In genomic region chr15:95981209-95981608, GRCh38 we compare ENCODE assay signal across 40 cellular contexts.
"Had no signal": no experiment of that assay in that cellular context is flagged by ENCODE, and none has a peak within 500 bp of the region (broad histone marks: within the 10 kb centered on the region; RNA-seq: fewer than 3 reads in every experiment).

No MANE protein-coding gene starts in this region.

- H3K4me1 Mint-ChIP-seq: activated naive CD4-positive, alpha-beta T cell treated with anti-CD3 and anti-CD28 coated beads, Interleukin-2, amount 10 ng/mL, durations not matched to agents 7 days and 5 days; activated naive CD4-positive, alpha-beta T cell treated with anti-CD3 and anti-CD28 coated beads, Interleukin-2, amount 50 U/mL, for 24 hours; activated naive CD8-positive, alpha-beta T cell treated with anti-CD3 and anti-CD28 coated beads for 36 hours; activated naive CD8-positive, alpha-beta T cell treated with anti-CD3 and anti-CD28 coated beads, Interleukin-2, amount 10 ng/mL, durations not matched to agents 7 days and 5 days; activated naive CD8-positive, alpha-beta T cell treated with anti-CD3 and anti-CD28 coated beads, Interleukin-2, amount 50 U/mL, for 24 hours; activated T-helper 17 cell treated with anti-CD3 and anti-CD28 coated beads, Interleukin-2, amount 50 U/mL, for 72 hours; brain; central memory CD8-positive, alpha-beta T cell had no signal

- DNase-seq: activated effector memory CD4-positive, alpha-beta T cell treated with anti-CD3 and anti-CD28 coated beads, Interleukin-2, amount 50 U/mL, for 16 hours; activated effector memory CD4-positive, alpha-beta T cell treated with Interleukin-2 at 50 U/mL for 16 hours; activated gamma-delta T cell; activated gamma-delta T cell treated with Interleukin-2 at 50 U/mL for 16 hours; activated naive CD4-positive, alpha-beta T cell; activated naive CD4-positive, alpha-beta T cell treated with anti-CD3 and anti-CD28 coated beads for 36 hours; activated naive CD4-positive, alpha-beta T cell treated with anti-CD3 and anti-CD28 coated beads, Interleukin-2, amount 10 ng/mL, durations not matched to agents 7 days and 5 days; activated naive CD4-positive, alpha-beta T cell treated with anti-CD3 and anti-CD28 coated beads, Interleukin-2, amount 50 U/mL, for 16 hours; activated naive CD4-positive, alpha-beta T cell treated with Interleukin-2 at 50 U/mL for 16 hours; activated naive CD8-positive, alpha-beta T cell treated with anti-CD3 and anti-CD28 coated beads for 36 hours; activated naive CD8-positive, alpha-beta T cell treated with anti-CD3 and anti-CD28 coated beads, Interleukin-2, amount 10 ng/mL, durations not matched to agents 7 days and 5 days; activated naive CD8-positive, alpha-beta T cell treated with anti-CD3 and anti-CD28 coated beads, Interleukin-2, amount 50 U/mL, for 24 hours; activated T-cell treated with anti-CD3 and anti-CD28 coated beads, Interleukin-2, amount 50 U/mL, for 1 hour; activated T-cell treated with anti-CD3 and anti-CD28 coated beads, Interleukin-2, amount 50 U/mL, for 24 hours; activated T-cell treated with anti-CD3 and anti-CD28 coated beads, Interleukin-2, amount 50 U/mL, for 4 hours; activated T-cell treated with anti-CD3 and anti-CD28 coated beads, Interleukin-2, amount 50 U/mL, for 48 hours; activated T-cell treated with anti-CD3 and anti-CD28 coated beads, Interleukin-2, amount 50 U/mL, for 72 hours; adrenal gland; amniotic stem cell; amygdala; anterior cingulate cortex; aorta; body of pancreas; brain microvascular endothelial cell; caudate nucleus; central memory CD4-positive, alpha-beta T cell; cerebellar nuclear complex had no signal

- H3K4me3 ChIP-seq: adrenal gland, ascending aorta, body of pancreas, breast epithelium, cardiac muscle cell had no signal

- FAIRE-seq: astrocyte, bronchial epithelial cell had no signal

- H3K27ac ChIP-seq: adrenal gland, ascending aorta, body of pancreas, brain microvascular endothelial cell, breast epithelium, cardiac muscle cell had no signal

- H3K27me3 Mint-ChIP-seq: activated naive CD4-positive, alpha-beta T cell treated with anti-CD3 and anti-CD28 coated beads, Interleukin-2, amount 50 U/mL, for 24 hours; activated T-helper 17 cell treated with anti-CD3 and anti-CD28 coated beads, Interleukin-2, amount 50 U/mL, for 72 hours had no signal

- H3K36me3 Mint-ChIP-seq: activated naive CD4-positive, alpha-beta T cell treated with anti-CD3 and anti-CD28 coated beads, Interleukin-2, amount 10 ng/mL, durations not matched to agents 7 days and 5 days; activated naive CD4-positive, alpha-beta T cell treated with anti-CD3 and anti-CD28 coated beads, Interleukin-2, amount 50 U/mL, for 24 hours; activated naive CD4-positive, alpha-beta T cell treated with anti-CD3 and anti-CD28 coated beads, Interleukin-2, amount 50 U/mL, for 72 hours; activated naive CD8-positive, alpha-beta T cell; activated naive CD8-positive, alpha-beta T cell treated with anti-CD3 and anti-CD28 coated beads for 36 hours; activated naive CD8-positive, alpha-beta T cell treated with anti-CD3 and anti-CD28 coated beads, Interleukin-2, amount 10 ng/mL, durations not matched to agents 7 days and 5 days; brain had no signal

- H3K9me3 ChIP-seq: adrenal gland, ascending aorta, body of pancreas, breast epithelium had no signal

- H3K4me1 ChIP-seq: adrenal gland, ascending aorta, body of pancreas, breast epithelium had no signal

- H3K4me3 Mint-ChIP-seq: activated naive CD4-positive, alpha-beta T cell treated with anti-CD3 and anti-CD28 coated beads for 36 hours; activated naive CD4-positive, alpha-beta T cell treated with anti-CD3 and anti-CD28 coated beads, Interleukin-2, amount 10 ng/mL, durations not matched to agents 7 days and 5 days; activated naive CD4-positive, alpha-beta T cell treated with anti-CD3 and anti-CD28 coated beads, Interleukin-2, amount 50 U/mL, for 24 hours; activated naive CD8-positive, alpha-beta T cell; activated naive CD8-positive, alpha-beta T cell treated with anti-CD3 and anti-CD28 coated beads for 36 hours; activated naive CD8-positive, alpha-beta T cell treated with anti-CD3 and anti-CD28 coated beads, Interleukin-2, amount 10 ng/mL, durations not matched to agents 7 days and 5 days; activated naive CD8-positive, alpha-beta T cell treated with anti-CD3 and anti-CD28 coated beads, Interleukin-2, amount 50 U/mL, for 24 hours; activated T-cell treated with anti-CD3 and anti-CD28 coated beads, Interleukin-2, amount 50 U/mL, for 24 hours; activated T-cell treated with anti-CD3 and anti-CD28 coated beads, Interleukin-2, amount 50 U/mL, for 4 hours; activated T-cell treated with anti-CD3 and anti-CD28 coated beads, Interleukin-2, amount 50 U/mL, for 72 hours; activated T-helper 1 cell treated with anti-CD3 and anti-CD28 coated beads, Interleukin-12 subunit alpha, Interleukin-12 subunit beta, Interleukin-2, Interleukin-4 antibody, amounts not matched to agents 30 ng/mL and 10 ng/mL and 1 ng/mL, durations not matched to agents 14 hours and 24 hours and 36 hours; activated T-helper 17 cell treated with anti-CD3 and anti-CD28 coated beads, Interleukin-2, amount 50 U/mL, for 72 hours; brain; central memory CD8-positive, alpha-beta T cell had no signal

- H3K36me3 ChIP-seq: adrenal gland, ascending aorta, brain microvascular endothelial cell, breast epithelium, cardiac muscle cell had no signal

- H3K9me3 Mint-ChIP-seq: activated naive CD4-positive, alpha-beta T cell treated with anti-CD3 and anti-CD28 coated beads for 36 hours; activated naive CD4-positive, alpha-beta T cell treated with anti-CD3 and anti-CD28 coated beads, Interleukin-2, amount 10 ng/mL, durations not matched to agents 7 days and 5 days; activated naive CD4-positive, alpha-beta T cell treated with anti-CD3 and anti-CD28 coated beads, Interleukin-2, amount 50 U/mL, for 24 hours; activated naive CD8-positive, alpha-beta T cell treated with anti-CD3 and anti-CD28 coated beads for 36 hours; activated naive CD8-positive, alpha-beta T cell treated with anti-CD3 and anti-CD28 coated beads, Interleukin-2, amount 50 U/mL, for 24 hours; activated T-cell treated with anti-CD3 and anti-CD28 coated beads, Interleukin-2, amount 50 U/mL, for 24 hours; activated T-cell treated with anti-CD3 and anti-CD28 coated beads, Interleukin-2, amount 50 U/mL, for 4 hours; activated T-helper 1 cell treated with anti-CD3 and anti-CD28 coated beads, Interleukin-12 subunit alpha, Interleukin-12 subunit beta, Interleukin-2, Interleukin-4 antibody, amounts not matched to agents 30 ng/mL and 10 ng/mL and 1 ng/mL, durations not matched to agents 14 hours and 24 hours and 36 hours; activated T-helper 2 cell treated with anti-CD3 and anti-CD28 coated beads, Interferon-gamma antibody, Interleukin-2, Interleukin-4, amounts not matched to agents 10 μg/mL and 5 μg/mL and 100 μg/mL, durations not matched to agents 14 hours and 24 hours and 36 hours; central memory CD8-positive, alpha-beta T cell had no signal

- H3K27me3 ChIP-seq: adrenal gland, ascending aorta, body of pancreas, brain microvascular endothelial cell, breast epithelium, cardiac muscle cell had no signal

- H3K27ac Mint-ChIP-seq: activated naive CD4-positive, alpha-beta T cell treated with anti-CD3 and anti-CD28 coated beads for 36 hours; activated naive CD4-positive, alpha-beta T cell treated with anti-CD3 and anti-CD28 coated beads, Interleukin-2, amount 10 ng/mL, durations not matched to agents 7 days and 5 days; activated naive CD4-positive, alpha-beta T cell treated with anti-CD3 and anti-CD28 coated beads, Interleukin-2, amount 50 U/mL, for 24 hours; activated naive CD4-positive, alpha-beta T cell treated with anti-CD3 and anti-CD28 coated beads, Interleukin-2, amount 50 U/mL, for 72 hours; activated naive CD8-positive, alpha-beta T cell; activated naive CD8-positive, alpha-beta T cell treated with anti-CD3 and anti-CD28 coated beads for 36 hours; activated naive CD8-positive, alpha-beta T cell treated with anti-CD3 and anti-CD28 coated beads, Interleukin-2, amount 10 ng/mL, durations not matched to agents 7 days and 5 days; activated naive CD8-positive, alpha-beta T cell treated with anti-CD3 and anti-CD28 coated beads, Interleukin-2, amount 50 U/mL, for 24 hours; activated T-cell treated with anti-CD3 and anti-CD28 coated beads, Interleukin-2, amount 50 U/mL, for 24 hours; activated T-cell treated with anti-CD3 and anti-CD28 coated beads, Interleukin-2, amount 50 U/mL, for 72 hours; activated T-helper 1 cell treated with anti-CD3 and anti-CD28 coated beads, Interleukin-12 subunit alpha, Interleukin-12 subunit beta, Interleukin-2, Interleukin-4 antibody, amounts not matched to agents 30 ng/mL and 10 ng/mL and 1 ng/mL, durations not matched to agents 14 hours and 24 hours and 36 hours; activated T-helper 17 cell treated with anti-CD3 and anti-CD28 coated beads, Interleukin-2, amount 50 U/mL, for 72 hours; activated T-helper 2 cell treated with anti-CD3 and anti-CD28 coated beads, Interferon-gamma antibody, Interleukin-2, Interleukin-4, amounts not matched to agents 10 μg/mL and 5 μg/mL and 100 μg/mL, durations not matched to agents 14 hours and 24 hours and 36 hours; brain had no signal

- ATAC-seq: activated naive CD4-positive, alpha-beta T cell treated with anti-CD3 and anti-CD28 coated beads, Interleukin-2, amount 50 U/mL, for 72 hours; activated naive CD8-positive, alpha-beta T cell treated with anti-CD3 and anti-CD28 coated beads, Interleukin-2, amount 50 U/mL, for 24 hours; activated T-cell treated with anti-CD3 and anti-CD28 coated beads, Interleukin-2, amount 50 U/mL, for 4 hours; activated T-cell treated with anti-CD3 and anti-CD28 coated beads, Interleukin-2, amount 50 U/mL, for 72 hours; activated T-helper 17 cell treated with anti-CD3 and anti-CD28 coated beads, Interleukin-2, amount 50 U/mL, for 72 hours; body of pancreas had no signal
